In the genomic region with DNA sequence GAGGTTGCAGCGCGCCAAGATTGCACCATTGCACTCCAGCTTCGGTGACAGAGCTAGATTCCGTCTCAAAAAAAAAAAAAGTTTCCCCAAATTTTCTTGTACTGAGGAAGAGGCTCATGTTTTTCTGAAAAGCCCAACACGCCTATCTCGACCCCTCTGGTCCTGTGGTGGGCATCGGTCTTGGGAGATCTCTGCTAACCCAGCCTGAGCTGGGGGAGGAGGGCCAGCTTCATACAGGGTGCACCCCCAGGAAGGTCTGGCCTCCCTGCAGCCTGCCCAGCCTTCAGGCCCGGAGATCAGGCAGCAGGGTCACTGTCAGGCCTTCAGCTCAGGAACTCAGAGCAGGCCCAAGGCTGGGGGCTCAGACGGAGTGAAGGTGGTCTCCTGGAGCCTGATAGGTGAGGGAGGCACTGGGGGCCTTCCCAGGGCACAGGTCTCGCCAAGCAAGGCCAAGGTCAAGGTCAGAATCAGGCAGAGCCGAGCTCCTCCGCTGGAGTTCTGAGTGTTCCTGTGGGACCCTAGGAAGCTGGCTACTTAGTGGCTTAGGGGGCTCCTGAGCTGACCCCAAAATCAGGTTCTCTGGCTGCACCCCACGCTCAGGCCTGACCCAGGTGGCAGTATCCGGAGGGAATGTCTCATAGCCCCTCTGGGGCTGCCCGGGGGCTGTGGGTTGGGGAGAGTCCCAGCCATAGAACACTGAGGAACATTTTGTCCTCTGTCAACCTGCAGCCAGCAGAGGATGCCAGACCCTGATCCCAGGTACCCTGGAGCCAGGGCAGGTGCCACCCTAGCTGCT, we compare ENCODE assay signal across 1 cellular context.
TF ChIP-seq lines count a peak whose summit lies in the region.

No MANE protein-coding gene starts in this region.

TF ChIP-seq in A549, 52 proteins besides CTCF, POLR2A, EP300 and RAD21 (continued from another document):
- TF ChIP-seq, protein P1, sequence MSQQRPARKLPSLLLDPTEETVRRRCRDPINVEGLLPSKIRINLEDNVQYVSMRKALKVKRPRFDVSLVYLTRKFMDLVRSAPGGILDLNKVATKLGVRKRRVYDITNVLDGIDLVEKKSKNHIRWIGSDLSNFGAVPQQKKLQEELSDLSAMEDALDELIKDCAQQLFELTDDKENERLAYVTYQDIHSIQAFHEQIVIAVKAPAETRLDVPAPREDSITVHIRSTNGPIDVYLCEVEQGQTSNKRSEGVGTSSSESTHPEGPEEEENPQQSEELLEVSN (IDR thresholded peaks at IDR 0.05; ENCODE audit: borderline replicate concordance, low read depth): no peak
- no peak for TF ChIP-seq EHMT2 (IDR thresholded peaks at IDR 0.05; ENCODE audit: low read depth)
- TF ChIP-seq KDM5A (IDR thresholded peaks at IDR 0.05): no peak
- no peak for TF ChIP-seq CBX8 (IDR thresholded peaks at IDR 0.05)
- no peak for TF ChIP-seq HDAC2 (IDR thresholded peaks at IDR 0.05)
- no peak for TF ChIP-seq HOXB5 (CRISPR knock-in tag; IDR thresholded peaks at IDR 0.05)
- no peak for TF ChIP-seq MAZ (IDR thresholded peaks at IDR 0.05; ENCODE audit: borderline replicate concordance, low read depth, low read length)
- TF ChIP-seq, protein P2, sequence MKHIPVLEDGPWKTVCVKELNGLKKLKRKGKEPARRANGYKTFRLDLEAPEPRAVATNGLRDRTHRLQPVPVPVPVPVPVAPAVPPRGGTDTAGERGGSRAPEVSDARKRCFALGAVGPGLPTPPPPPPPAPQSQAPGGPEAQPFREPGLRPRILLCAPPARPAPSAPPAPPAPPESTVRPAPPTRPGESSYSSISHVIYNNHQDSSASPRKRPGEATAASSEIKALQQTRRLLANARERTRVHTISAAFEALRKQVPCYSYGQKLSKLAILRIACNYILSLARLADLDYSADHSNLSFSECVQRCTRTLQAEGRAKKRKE (CRISPR knock-in tag; IDR thresholded peaks at IDR 0.05; ENCODE audit: low read depth): no peak
- no peak for TF ChIP-seq HOXA7 (CRISPR knock-in tag; IDR thresholded peaks at IDR 0.05)
